In the genomic region with DNA sequence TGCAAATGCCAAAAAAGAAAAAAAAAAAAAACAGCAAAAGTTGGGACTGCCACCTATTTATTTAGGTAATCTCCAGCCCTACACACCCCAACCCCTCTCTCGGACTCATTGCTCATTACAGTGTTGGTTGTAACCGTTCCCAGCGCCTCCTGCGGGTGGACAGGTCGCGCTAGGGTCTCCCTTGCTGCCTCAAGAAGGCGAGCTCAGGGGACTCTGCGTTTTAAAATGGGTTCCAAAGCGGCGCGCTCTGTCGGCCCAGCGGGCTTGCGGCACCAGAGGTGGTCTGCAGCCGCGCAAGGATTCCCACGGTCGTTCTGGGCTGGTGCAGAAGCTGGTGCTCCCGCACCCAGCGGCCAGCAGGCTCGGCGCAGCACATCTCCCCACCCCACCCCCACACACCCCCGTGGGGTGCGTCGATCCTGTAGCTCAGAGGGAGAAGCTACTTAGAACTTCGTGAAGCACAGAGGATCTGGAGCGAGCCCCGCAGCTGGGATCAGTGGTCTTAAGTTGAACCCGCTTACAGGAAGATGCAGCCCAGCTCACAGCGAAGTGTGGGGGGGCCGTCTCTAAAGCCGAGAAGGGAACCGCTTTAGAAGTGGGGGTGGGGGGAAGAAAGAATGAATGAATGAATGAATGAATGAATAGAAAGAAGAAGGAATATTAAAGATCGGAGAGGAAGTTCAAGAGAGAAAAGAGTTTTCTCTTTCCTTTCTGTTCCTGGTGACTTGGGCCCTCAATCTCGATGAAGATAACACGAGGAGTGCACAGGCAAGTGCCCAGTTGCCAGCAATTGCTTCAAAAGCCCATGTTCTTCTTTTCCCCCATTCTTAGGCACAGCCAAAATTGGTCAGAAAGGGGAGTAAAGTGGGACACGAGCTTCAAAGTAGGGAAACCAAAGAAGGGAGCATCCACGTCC, we compare ENCODE assay signal across 8 cellular contexts. TPM values are rescaled to one million over a fixed set of nuclear protein-coding genes. Genes with fewer than 3 reads are reported as not detected.
DNase-seq lines count a peak whose midpoint lies in the region; ATAC-seq and TF ChIP-seq lines count a peak whose summit lies in the region.

No MANE protein-coding gene starts in this region.

- peaks cover 3% of the 10 kb centered on the region for H3K9me3 Mint-ChIP-seq in activated CD4-positive, alpha-beta memory T cell treated with anti-CD3 and anti-CD28 coated beads, Interleukin-2, amount 10 ng/mL, durations not matched to agents 7 days and 5 days

- peak overlapping the region; percentile 27; the same call in 1 of the 2 replicates for H3K4me3 ChIP-seq in GM06990 (replicated peaks; ENCODE audit: low read depth, low read length)

- ATAC-seq in GM21786 (IDR thresholded peaks at IDR 0.05; ENCODE audit: unreplicated experiment) (no peak), HG02763 (IDR thresholded peaks at IDR 0.05; ENCODE audit: unreplicated experiment) (no peak)

- H3K27me3 ChIP-seq in GM06990 (replicated peaks; ENCODE audit: control insufficient read depth, insufficient read depth, low read length) = no peaks in the 10 kb centered on the region; the same call in 1 of the 2 replicates

- in situ Hi-C loops in ACHN (cut with HindIII; ENCODE audit: low pct_ligation_motif_present, low pct_unique_long_range_greater_than_20kb, low sequenced_read_pairs) = no loop called here
- in situ Hi-C loops in G401 (cut with HindIII; ENCODE audit: low sequenced_read_pairs) = no loop called here

- peak; percentile 60 for DNase-seq in ACHN
- no peak for DNase-seq in GM06990 (ENCODE audit: extremely low read depth, insufficient read length)
- no peak for DNase-seq in activated CD4-positive, alpha-beta memory T cell treated with anti-CD3 and anti-CD28 coated beads, Interleukin-2, amount 10 ng/mL, durations not matched to agents 7 days and 5 days
- peak; percentile 66 for DNase-seq in iris pigment epithelial cell (ENCODE audit: low read depth)
- DNase-seq in G401 (ENCODE audit: low spot score) = no peak
- DNase-seq in GOT3 (lab: John Stamatoyannopoulos, UW) = no peak

- H3K36me3 Mint-ChIP-seq in activated CD4-positive, alpha-beta memory T cell treated with anti-CD3 and anti-CD28 coated beads, Interleukin-2, amount 10 ng/mL, durations not matched to agents 7 days and 5 days (ENCODE audit: low read depth) = peaks cover 45% of the 10 kb centered on the region

- peak overlapping the region; percentile 55 for H3K27ac Mint-ChIP-seq in activated CD4-positive, alpha-beta memory T cell treated with anti-CD3 and anti-CD28 coated beads, Interleukin-2, amount 10 ng/mL, durations not matched to agents 7 days and 5 days

- peaks cover 90% of the 10 kb centered on the region for H3K27me3 Mint-ChIP-seq in activated CD4-positive, alpha-beta memory T cell treated with anti-CD3 and anti-CD28 coated beads, Interleukin-2, amount 10 ng/mL, durations not matched to agents 7 days and 5 days

- POLR2A ChIA-PET in activated CD4-positive, alpha-beta memory T cell treated with anti-CD3 and anti-CD28 coated beads, Interleukin-2, amount 10 ng/mL, durations not matched to agents 7 days and 5 days (lab: Charles Lee) = interaction anchor here (1.4 to 2.4 kb wide), 2 partner anchors 8 to 14 kb away, joined by 3 to 6 read pairs; no protein-coding TSS in a partner anchor

- TF ChIP-seq CTCF in GM06990 (IDR thresholded peaks at IDR 0.05; ENCODE audit: insufficient read depth, low read length, poor library complexity, severe bottlenecking) = no peak

- H3K4me1 Mint-ChIP-seq in activated CD4-positive, alpha-beta memory T cell treated with anti-CD3 and anti-CD28 coated beads, Interleukin-2, amount 10 ng/mL, durations not matched to agents 7 days and 5 days = peaks cover 41% of the 10 kb centered on the region

- H3K36me3 ChIP-seq in GM06990 (ENCODE audit: control insufficient read depth, insufficient read depth, low read length) = no peaks in the 10 kb centered on the region

- peak overlapping the region; percentile 85 for H3K4me3 Mint-ChIP-seq in activated CD4-positive, alpha-beta memory T cell treated with anti-CD3 and anti-CD28 coated beads, Interleukin-2, amount 10 ng/mL, durations not matched to agents 7 days and 5 days

- CTCF ChIA-PET in activated CD4-positive, alpha-beta memory T cell treated with anti-CD3 and anti-CD28 coated beads, Interleukin-2, amount 10 ng/mL, durations not matched to agents 7 days and 5 days (lab: Charles Lee) = interaction anchor here (0.6 to 1.9 kb wide), 5 partner anchors 9 to 22 kb away, joined by 3 to 6 read pairs (median 5); no protein-coding TSS in a partner anchor

RNA-seq across cellular contexts. Expression of gene TFAP2A, which starts 0.8 kb away (rescaled TPM):
- total RNA-seq in activated CD4-positive, alpha-beta memory T cell treated with anti-CD3 and anti-CD28 coated beads, Interleukin-2, amount 10 ng/mL, durations not matched to agents 7 days and 5 days = under 1 TPM in 1 of 2 experiments, not detected in 1; 0.20 TPM
- 2.3 TPM in 1 of 2 replicates, not detected in the other for total RNA-seq in G401 (2014; rRNA removed; shearing (Covaris generic))

Comparison
In these comparisons a context has a peak if more than half of its experiments do, and no peak if none do; other contexts are left out.
1. DNase-seq: peak in ACHN (single experiment) and iris pigment epithelial cell (single experiment); none in GM06990 (single experiment), activated CD4-positive, alpha-beta memory T cell treated with anti-CD3 and anti-CD28 coated beads, Interleukin-2, amount 10 ng/mL, durations not matched to agents 7 days and 5 days (single experiment), G401 (single experiment) and GOT3 (single experiment).